Comparison of ENCODE assay signal across 1 cellular context in the genomic region with DNA sequence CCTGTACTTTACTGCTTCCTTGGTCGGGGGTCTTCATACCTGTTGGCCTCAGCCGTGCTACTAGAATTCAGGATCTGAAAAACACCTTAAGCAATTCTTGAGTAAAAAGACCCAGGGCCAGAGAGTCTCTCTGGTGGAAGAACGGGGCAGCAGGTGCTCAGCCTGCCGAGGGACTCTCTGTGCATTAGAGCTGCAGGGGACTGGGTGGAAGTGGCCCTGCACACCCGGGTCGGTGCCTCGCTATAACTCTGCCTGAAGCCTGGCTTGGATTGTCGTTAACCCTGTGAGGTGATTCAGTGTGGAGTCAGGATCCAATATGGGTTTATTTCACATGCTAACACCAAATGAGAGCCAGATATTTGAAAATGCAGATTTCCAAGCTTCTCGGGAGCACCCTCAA.
TF ChIP-seq lines count a peak whose summit lies in the region.

No MANE protein-coding gene starts in this region.

TF ChIP-seq in GM23338, 12 proteins besides CTCF, POLR2A, EP300 and RAD21:
- TF ChIP-seq, protein P1, sequence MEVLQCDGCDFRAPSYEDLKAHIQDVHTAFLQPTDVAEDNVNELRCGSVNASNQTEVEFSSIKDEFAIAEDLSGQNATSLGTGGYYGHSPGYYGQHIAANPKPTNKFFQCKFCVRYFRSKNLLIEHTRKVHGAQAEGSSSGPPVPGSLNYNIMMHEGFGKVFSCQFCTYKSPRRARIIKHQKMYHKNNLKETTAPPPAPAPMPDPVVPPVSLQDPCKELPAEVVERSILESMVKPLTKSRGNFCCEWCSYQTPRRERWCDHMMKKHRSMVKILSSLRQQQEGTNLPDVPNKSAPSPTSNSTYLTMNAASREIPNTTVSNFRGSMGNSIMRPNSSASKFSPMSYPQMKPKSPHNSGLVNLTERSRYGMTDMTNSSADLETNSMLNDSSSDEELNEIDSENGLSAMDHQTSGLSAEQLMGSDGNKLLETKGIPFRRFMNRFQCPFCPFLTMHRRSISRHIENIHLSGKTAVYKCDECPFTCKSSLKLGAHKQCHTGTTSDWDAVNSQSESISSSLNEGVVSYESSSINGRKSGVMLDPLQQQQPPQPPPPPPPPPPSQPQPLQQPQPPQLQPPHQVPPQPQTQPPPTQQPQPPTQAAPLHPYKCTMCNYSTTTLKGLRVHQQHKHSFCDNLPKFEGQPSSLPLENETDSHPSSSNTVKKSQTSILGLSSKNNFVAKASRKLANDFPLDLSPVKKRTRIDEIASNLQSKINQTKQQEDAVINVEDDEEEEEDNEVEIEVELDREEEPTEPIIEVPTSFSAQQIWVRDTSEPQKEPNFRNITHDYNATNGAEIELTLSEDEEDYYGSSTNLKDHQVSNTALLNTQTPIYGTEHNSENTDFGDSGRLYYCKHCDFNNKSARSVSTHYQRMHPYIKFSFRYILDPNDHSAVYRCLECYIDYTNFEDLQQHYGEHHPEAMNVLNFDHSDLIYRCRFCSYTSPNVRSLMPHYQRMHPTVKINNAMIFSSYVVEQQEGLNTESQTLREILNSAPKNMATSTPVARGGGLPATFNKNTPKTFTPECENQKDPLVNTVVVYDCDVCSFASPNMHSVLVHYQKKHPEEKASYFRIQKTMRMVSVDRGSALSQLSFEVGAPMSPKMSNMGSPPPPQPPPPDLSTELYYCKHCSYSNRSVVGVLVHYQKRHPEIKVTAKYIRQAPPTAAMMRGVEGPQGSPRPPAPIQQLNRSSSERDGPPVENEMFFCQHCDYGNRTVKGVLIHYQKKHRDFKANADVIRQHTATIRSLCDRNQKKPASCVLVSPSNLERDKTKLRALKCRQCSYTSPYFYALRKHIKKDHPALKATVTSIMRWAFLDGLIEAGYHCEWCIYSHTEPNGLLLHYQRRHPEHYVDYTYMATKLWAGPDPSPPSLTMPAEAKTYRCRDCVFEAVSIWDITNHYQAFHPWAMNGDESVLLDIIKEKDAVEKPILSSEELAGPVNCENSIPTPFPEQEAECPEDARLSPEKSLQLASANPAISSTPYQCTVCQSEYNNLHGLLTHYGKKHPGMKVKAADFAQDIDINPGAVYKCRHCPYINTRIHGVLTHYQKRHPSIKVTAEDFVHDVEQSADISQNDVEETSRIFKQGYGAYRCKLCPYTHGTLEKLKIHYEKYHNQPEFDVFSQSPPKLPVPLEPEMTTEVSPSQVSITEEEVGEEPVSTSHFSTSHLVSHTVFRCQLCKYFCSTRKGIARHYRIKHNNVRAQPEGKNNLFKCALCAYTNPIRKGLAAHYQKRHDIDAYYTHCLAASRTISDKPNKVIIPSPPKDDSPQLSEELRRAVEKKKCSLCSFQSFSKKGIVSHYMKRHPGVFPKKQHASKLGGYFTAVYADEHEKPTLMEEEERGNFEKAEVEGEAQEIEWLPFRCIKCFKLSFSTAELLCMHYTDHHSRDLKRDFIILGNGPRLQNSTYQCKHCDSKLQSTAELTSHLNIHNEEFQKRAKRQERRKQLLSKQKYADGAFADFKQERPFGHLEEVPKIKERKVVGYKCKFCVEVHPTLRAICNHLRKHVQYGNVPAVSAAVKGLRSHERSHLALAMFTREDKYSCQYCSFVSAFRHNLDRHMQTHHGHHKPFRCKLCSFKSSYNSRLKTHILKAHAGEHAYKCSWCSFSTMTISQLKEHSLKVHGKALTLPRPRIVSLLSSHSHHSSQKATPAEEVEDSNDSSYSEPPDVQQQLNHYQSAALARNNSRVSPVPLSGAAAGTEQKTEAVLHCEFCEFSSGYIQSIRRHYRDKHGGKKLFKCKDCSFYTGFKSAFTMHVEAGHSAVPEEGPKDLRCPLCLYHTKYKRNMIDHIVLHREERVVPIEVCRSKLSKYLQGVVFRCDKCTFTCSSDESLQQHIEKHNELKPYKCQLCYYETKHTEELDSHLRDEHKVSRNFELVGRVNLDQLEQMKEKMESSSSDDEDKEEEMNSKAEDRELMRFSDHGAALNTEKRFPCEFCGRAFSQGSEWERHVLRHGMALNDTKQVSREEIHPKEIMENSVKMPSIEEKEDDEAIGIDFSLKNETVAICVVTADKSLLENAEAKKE (CRISPR knock-in tag; IDR thresholded peaks at IDR 0.05), result no peak
- TF ChIP-seq CREB1 (CRISPR knock-in tag; IDR thresholded peaks at IDR 0.05; ENCODE audit: low read depth), result no peak
- no peak for TF ChIP-seq STAT1 (IDR thresholded peaks at IDR 0.05; ENCODE audit: unreplicated experiment)
- TF ChIP-seq ZNF114 (CRISPR knock-in tag; IDR thresholded peaks at IDR 0.05), result no peak
- TF ChIP-seq, protein P2, sequence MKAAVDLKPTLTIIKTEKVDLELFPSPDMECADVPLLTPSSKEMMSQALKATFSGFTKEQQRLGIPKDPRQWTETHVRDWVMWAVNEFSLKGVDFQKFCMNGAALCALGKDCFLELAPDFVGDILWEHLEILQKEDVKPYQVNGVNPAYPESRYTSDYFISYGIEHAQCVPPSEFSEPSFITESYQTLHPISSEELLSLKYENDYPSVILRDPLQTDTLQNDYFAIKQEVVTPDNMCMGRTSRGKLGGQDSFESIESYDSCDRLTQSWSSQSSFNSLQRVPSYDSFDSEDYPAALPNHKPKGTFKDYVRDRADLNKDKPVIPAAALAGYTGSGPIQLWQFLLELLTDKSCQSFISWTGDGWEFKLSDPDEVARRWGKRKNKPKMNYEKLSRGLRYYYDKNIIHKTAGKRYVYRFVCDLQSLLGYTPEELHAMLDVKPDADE (IDR thresholded peaks at IDR 0.05), result no peak
- TF ChIP-seq, protein P3, sequence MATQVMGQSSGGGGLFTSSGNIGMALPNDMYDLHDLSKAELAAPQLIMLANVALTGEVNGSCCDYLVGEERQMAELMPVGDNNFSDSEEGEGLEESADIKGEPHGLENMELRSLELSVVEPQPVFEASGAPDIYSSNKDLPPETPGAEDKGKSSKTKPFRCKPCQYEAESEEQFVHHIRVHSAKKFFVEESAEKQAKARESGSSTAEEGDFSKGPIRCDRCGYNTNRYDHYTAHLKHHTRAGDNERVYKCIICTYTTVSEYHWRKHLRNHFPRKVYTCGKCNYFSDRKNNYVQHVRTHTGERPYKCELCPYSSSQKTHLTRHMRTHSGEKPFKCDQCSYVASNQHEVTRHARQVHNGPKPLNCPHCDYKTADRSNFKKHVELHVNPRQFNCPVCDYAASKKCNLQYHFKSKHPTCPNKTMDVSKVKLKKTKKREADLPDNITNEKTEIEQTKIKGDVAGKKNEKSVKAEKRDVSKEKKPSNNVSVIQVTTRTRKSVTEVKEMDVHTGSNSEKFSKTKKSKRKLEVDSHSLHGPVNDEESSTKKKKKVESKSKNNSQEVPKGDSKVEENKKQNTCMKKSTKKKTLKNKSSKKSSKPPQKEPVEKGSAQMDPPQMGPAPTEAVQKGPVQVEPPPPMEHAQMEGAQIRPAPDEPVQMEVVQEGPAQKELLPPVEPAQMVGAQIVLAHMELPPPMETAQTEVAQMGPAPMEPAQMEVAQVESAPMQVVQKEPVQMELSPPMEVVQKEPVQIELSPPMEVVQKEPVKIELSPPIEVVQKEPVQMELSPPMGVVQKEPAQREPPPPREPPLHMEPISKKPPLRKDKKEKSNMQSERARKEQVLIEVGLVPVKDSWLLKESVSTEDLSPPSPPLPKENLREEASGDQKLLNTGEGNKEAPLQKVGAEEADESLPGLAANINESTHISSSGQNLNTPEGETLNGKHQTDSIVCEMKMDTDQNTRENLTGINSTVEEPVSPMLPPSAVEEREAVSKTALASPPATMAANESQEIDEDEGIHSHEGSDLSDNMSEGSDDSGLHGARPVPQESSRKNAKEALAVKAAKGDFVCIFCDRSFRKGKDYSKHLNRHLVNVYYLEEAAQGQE (IDR thresholded peaks at IDR 0.05; ENCODE audit: unreplicated experiment), result no peak
